Comparison of ENCODE assay signal across 20 cellular contexts in genomic region chr12:92625639-92626310, GRCh38.
A peak's percentile ranks its signal among the peaks of the same experiment; 100 is the strongest.
DNase-seq lines count a peak whose midpoint lies in the region; ATAC-seq, FAIRE-seq and TF ChIP-seq lines count a peak whose summit lies in the region.
"Had no signal": no experiment of that assay in that cellular context is flagged by ENCODE, and none has a peak within 500 bp of the region (broad histone marks: within the 10 kb centered on the region; RNA-seq: fewer than 3 reads in every experiment).

No MANE protein-coding gene starts in this region.

- no peak overlapping the region for H3K27ac Mint-ChIP-seq in endodermal cell
- peak overlapping the region; percentile 59 for H3K27ac Mint-ChIP-seq in stimulated activated effector memory CD8-positive, alpha-beta T cell treated with anti-CD3 and anti-CD28 coated beads, Interleukin-12 subunit alpha, Interleukin-12 subunit beta, amount 100 ng/mL, for 72 hours
- no peak overlapping the region for H3K27ac Mint-ChIP-seq in T-helper 2 cell treated with Interferon-gamma antibody and Interleukin-4, amounts not matched to agents 5 μg/mL and 100 μg/mL, for 36 hours
- H3K27ac Mint-ChIP-seq: CD4-positive, alpha-beta T cell; GM23338; HFFc6; IgD-negative memory B cell had no signal

- no peak for TF ChIP-seq POLR2A in GM12892 (IDR thresholded peaks at IDR 0.05; ENCODE audit: low read depth, low read length)
- no peak for TF ChIP-seq POLR2A in IMR-90 (IDR thresholded peaks at IDR 0.05; ENCODE audit: low read depth, low read length)

- H4K91ac ChIP-seq in IMR-90 (ENCODE audit: insufficient read depth, low read depth, low read length) = no peak overlapping the region

- H3K56ac ChIP-seq in IMR-90 (ENCODE audit: extremely low read depth, insufficient read depth, low read length) = no peak overlapping the region

- no peak for TF ChIP-seq RAD21 in IMR-90 (IDR thresholded peaks at IDR 0.05; ENCODE audit: low read length)

- no peak overlapping the region for H4K5ac ChIP-seq in IMR-90 (ENCODE audit: low read depth, low read length)

- dilution Hi-C loops in IMR-90 (cut with HindIII; ENCODE audit: low sequenced_read_pairs, unreplicated experiment) = no loop called here

- peak overlapping the region; percentile 71 for H3K14ac ChIP-seq in IMR-90 (replicated peaks; ENCODE audit: low read depth, low read length)

- no CpG with 5 or more reads among the region's 3 CpGs for WGBS in IMR-90 (ENCODE audit: extremely low coverage in 2 of 2, insufficient read length in 1 of 2), 2 experiments
- 87 to 96% methylated on average over 3 of the region's 3 CpGs for WGBS in endodermal cell (ENCODE audit: insufficient coverage in 1 of 2, insufficient read length in 1 of 2), 2 experiments

- 0 out of 2 replicates have a peak overlapping the region, but pooled peaks have one; percentile 26 for H2BK120ac ChIP-seq in IMR-90 (ENCODE audit: low read depth, low read length)

- no peak overlapping the region for H2BK5ac ChIP-seq in IMR-90 (ENCODE audit: low read depth, low read length, poor library complexity, severe bottlenecking)

- peak overlapping the region; percentile 54; the same call in 1 of the 2 replicates for H3K18ac ChIP-seq in IMR-90 (ENCODE audit: low read depth, low read length)

- H3K9me3 ChIP-seq in IMR-90 (ENCODE audit: control insufficient read depth, insufficient read depth, low read length) (peaks cover 3% of the 10 kb centered on the region), endodermal cell (ENCODE audit: control insufficient read depth, low read length) (peaks cover 56% of the 10 kb centered on the region)
- H3K9me3 ChIP-seq: Caco-2 had no signal

- no peak overlapping the region for H4K8ac ChIP-seq in IMR-90 (ENCODE audit: low read depth in 2 of 2, low read length in 2 of 2)

- H3K4me1 Mint-ChIP-seq in endodermal cell = peaks cover 16% of the 10 kb centered on the region
- peaks cover 18% of the 10 kb centered on the region for H3K4me1 Mint-ChIP-seq in stimulated activated effector memory CD8-positive, alpha-beta T cell treated with anti-CD3 and anti-CD28 coated beads, Interleukin-12 subunit alpha, Interleukin-12 subunit beta, amount 100 ng/mL, for 72 hours
- H3K4me1 Mint-ChIP-seq in T-helper 2 cell treated with Interferon-gamma antibody and Interleukin-4, amounts not matched to agents 5 μg/mL and 100 μg/mL, for 36 hours (ENCODE audit: low read depth) = no peaks in the 10 kb centered on the region
- H3K4me1 Mint-ChIP-seq: GM23338, IgD-negative memory B cell had no signal

- no peaks in the 10 kb centered on the region for H3K79me1 ChIP-seq in IMR-90 (ENCODE audit: low read depth in 1 of 2, low read length in 2 of 2)

- H2BK20ac ChIP-seq in IMR-90 (ENCODE audit: low read depth, low read length) = no peak overlapping the region

- peaks cover 4% of the 10 kb centered on the region; the same call in 1 of the 2 replicates for H3K9me1 ChIP-seq in IMR-90 (ENCODE audit: insufficient read depth, low read length)

- no peaks in the 10 kb centered on the region for H3K36me3 Mint-ChIP-seq in endodermal cell (ENCODE audit: low read depth)
- peaks cover 5% of the 10 kb centered on the region for H3K36me3 Mint-ChIP-seq in stimulated activated effector memory CD8-positive, alpha-beta T cell treated with anti-CD3 and anti-CD28 coated beads, Interleukin-12 subunit alpha, Interleukin-12 subunit beta, amount 100 ng/mL, for 72 hours
- no peaks in the 10 kb centered on the region for H3K36me3 Mint-ChIP-seq in T-helper 2 cell treated with Interferon-gamma antibody and Interleukin-4, amounts not matched to agents 5 μg/mL and 100 μg/mL, for 36 hours (ENCODE audit: low read depth)
- H3K36me3 Mint-ChIP-seq: IgD-negative memory B cell had no signal

- no peaks in the 10 kb centered on the region for H4K20me1 ChIP-seq in IMR-90 (ENCODE audit: insufficient read depth, low read length)

- H3K4me1 ChIP-seq in IMR-90 (ENCODE audit: control insufficient read depth, insufficient read depth, low read length) = peaks cover 12% of the 10 kb centered on the region; the same call in 1 of the 2 replicates
- no peaks in the 10 kb centered on the region for H3K4me1 ChIP-seq in endodermal cell (ENCODE audit: control insufficient read depth, insufficient read depth, low read length)
- H3K4me1 ChIP-seq: Caco-2 had no signal

- H2BK15ac ChIP-seq in IMR-90 (ENCODE audit: low read depth, low read length) = 0 out of 3 replicates have a peak overlapping the region, but pooled peaks have one; percentile 7

- H2AFZ ChIP-seq in IMR-90 (replicated peaks; ENCODE audit: low read length, poor library complexity) = no peak overlapping the region
- H2AFZ ChIP-seq: GM23338 had no signal

- intact Hi-C loops in IMR-90 (cut with micrococcal nuclease) = no loop called here

- H3K4me3 ChIP-seq in IMR-90 (ENCODE audit: insufficient read depth, low read depth, low read length) = no peak overlapping the region
- H3K4me3 ChIP-seq in endodermal cell (ENCODE audit: low read length) = peak overlapping the region; percentile 24
- H3K4me3 ChIP-seq: GM23338 had no signal

- no peaks in the 10 kb centered on the region for H3K27me3 Mint-ChIP-seq in endodermal cell (ENCODE audit: insufficient read depth)
- H3K27me3 Mint-ChIP-seq in T-helper 2 cell treated with Interferon-gamma antibody and Interleukin-4, amounts not matched to agents 5 μg/mL and 100 μg/mL, for 36 hours (ENCODE audit: low read depth) = no peaks in the 10 kb centered on the region
- H3K27me3 Mint-ChIP-seq: CD4-positive, alpha-beta T cell; IgD-negative memory B cell had no signal

- peak; percentile 53 for FAIRE-seq in GM12892 (lab: Jason Lieb, UNC)
- FAIRE-seq: A204.1, D721Med, G401.6, HTR-8/SVneo had no signal

- POLR2A ChIA-PET in IMR-90 (lab: Charles Lee; ENCODE audit: unreplicated experiment) = no interaction called here

- H3K27me3 ChIP-seq in IMR-90 (ENCODE audit: control insufficient read depth, insufficient read depth, low read length) = no peaks in the 10 kb centered on the region
- no peaks in the 10 kb centered on the region for H3K27me3 ChIP-seq in endodermal cell (ENCODE audit: control insufficient read depth, insufficient read depth, low read length, poor library complexity, severe bottlenecking)

- no peak overlapping the region for H3K23ac ChIP-seq in IMR-90 (ENCODE audit: low read depth, low read length)

- in situ Hi-C loops in IMR-90 (cut with MboI; ENCODE audit: low sequenced_read_pairs) = loop anchor here (25.0 kb wide), 1 partner anchor 1663 kb away; the partner anchor contains the start of gene CCER1

- ATAC-seq in IMR-90 (ENCODE audit: low read depth) (no peak), GM18870 (IDR thresholded peaks at IDR 0.05; ENCODE audit: unreplicated experiment) (no peak)
- peak; percentile 73 for ATAC-seq in stimulated activated effector memory CD8-positive, alpha-beta T cell treated with anti-CD3 and anti-CD28 coated beads, Interleukin-12 subunit alpha, Interleukin-12 subunit beta, amount 100 ng/mL, for 72 hours
- ATAC-seq: GM23338, HCT116 had no signal

- H3K4me3 Mint-ChIP-seq in endodermal cell = no peak overlapping the region
- H3K4me3 Mint-ChIP-seq in stimulated activated effector memory CD8-positive, alpha-beta T cell treated with anti-CD3 and anti-CD28 coated beads, Interleukin-12 subunit alpha, Interleukin-12 subunit beta, amount 100 ng/mL, for 72 hours = no peak overlapping the region
- no peak overlapping the region for H3K4me3 Mint-ChIP-seq in T-helper 2 cell treated with Interferon-gamma antibody and Interleukin-4, amounts not matched to agents 5 μg/mL and 100 μg/mL, for 36 hours
- H3K4me3 Mint-ChIP-seq: CD4-positive, alpha-beta T cell; GM23338; HFFc6; IgD-negative memory B cell had no signal

- TF ChIP-seq CTCF in IMR-90 (conservative IDR thresholded peaks at IDR 0.05; ENCODE audit: low read depth, low read length) = no peak
- no peak for TF ChIP-seq CTCF in endodermal cell (conservative IDR thresholded peaks at IDR 0.05)

- CTCF ChIA-PET in IMR-90 (lab: Yijun Ruan, JAX) = no interaction called here

- H3K4me2 ChIP-seq in IMR-90 (ENCODE audit: low read depth, low read length) = no peak overlapping the region
- H3K4me2 ChIP-seq: GM23338 had no signal

- no TSS peak for BruUV-seq in IMR-90 (replicated peaks; lab: Mats Ljungman, UMichigan)

- H3K9me3 Mint-ChIP-seq in endodermal cell = peaks cover 25% of the 10 kb centered on the region
- H3K9me3 Mint-ChIP-seq in stimulated activated effector memory CD8-positive, alpha-beta T cell treated with anti-CD3 and anti-CD28 coated beads, Interleukin-12 subunit alpha, Interleukin-12 subunit beta, amount 100 ng/mL, for 72 hours = peaks cover 5% of the 10 kb centered on the region
- H3K9me3 Mint-ChIP-seq in T-helper 2 cell treated with Interferon-gamma antibody and Interleukin-4, amounts not matched to agents 5 μg/mL and 100 μg/mL, for 36 hours = no peaks in the 10 kb centered on the region
- H3K9me3 Mint-ChIP-seq: GM23338, IgD-negative memory B cell had no signal

- DNase-seq in GM12892 (ENCODE audit: insufficient read length) (no peak), IMR-90 (no peak), endodermal cell (no peak), NCI-H187 (lab: John Stamatoyannopoulos, UW) (no peak)
- DNase-seq in stimulated activated effector memory CD8-positive, alpha-beta T cell treated with anti-CD3 and anti-CD28 coated beads, Interleukin-12 subunit alpha, Interleukin-12 subunit beta, amount 100 ng/mL, for 72 hours (ENCODE audit: low spot score in 2 of 2) = no peak
- no peak for DNase-seq in T-helper 2 cell treated with Interferon-gamma antibody and Interleukin-4, amounts not matched to agents 5 μg/mL and 100 μg/mL, for 36 hours (ENCODE audit: low spot score)
- DNase-seq: AML-193; Caco-2; CD4-positive, alpha-beta T cell; H7; HFFc6 had no signal

- H3K9ac ChIP-seq in IMR-90 (ENCODE audit: low read depth, low read length) (no peak overlapping the region), endodermal cell (ENCODE audit: extremely low read depth, low read length, poor library complexity, severe bottlenecking) (no peak overlapping the region)

- H3K27ac ChIP-seq in IMR-90 (ENCODE audit: insufficient read depth, low read length) (no peak overlapping the region), endodermal cell (ENCODE audit: low read depth, low read length) (no peak overlapping the region)
- H3K27ac ChIP-seq: C4-2B had no signal

- H2AK5ac ChIP-seq in IMR-90 (ENCODE audit: low read depth, low read length) = no peak overlapping the region

- no peaks in the 10 kb centered on the region for H3K36me3 ChIP-seq in IMR-90 (ENCODE audit: control insufficient read depth, insufficient read depth, low read length)
- H3K36me3 ChIP-seq in endodermal cell (ENCODE audit: control insufficient read depth, insufficient read depth, low read length) = no peaks in the 10 kb centered on the region

- no peak overlapping the region for H2AK9ac ChIP-seq in IMR-90 (replicated peaks; ENCODE audit: low read depth, low read length, poor library complexity)

- no peak overlapping the region for H3K4ac ChIP-seq in IMR-90 (ENCODE audit: low read depth, low read length)

TF ChIP-seq in IMR-90, 13 proteins besides CTCF, POLR2A, EP300 and RAD21 (continues in another document):
- TF ChIP-seq RCOR1 (IDR thresholded peaks at IDR 0.05; ENCODE audit: insufficient replicate concordance, low read length) (no peak), CHD1 (IDR thresholded peaks at IDR 0.05; ENCODE audit: low read depth, low read length) (no peak), RFX5 (IDR thresholded peaks at IDR 0.05; ENCODE audit: low read depth, low read length) (no peak)
